ENCODE assay signal across 11 cellular contexts in the genomic region with DNA sequence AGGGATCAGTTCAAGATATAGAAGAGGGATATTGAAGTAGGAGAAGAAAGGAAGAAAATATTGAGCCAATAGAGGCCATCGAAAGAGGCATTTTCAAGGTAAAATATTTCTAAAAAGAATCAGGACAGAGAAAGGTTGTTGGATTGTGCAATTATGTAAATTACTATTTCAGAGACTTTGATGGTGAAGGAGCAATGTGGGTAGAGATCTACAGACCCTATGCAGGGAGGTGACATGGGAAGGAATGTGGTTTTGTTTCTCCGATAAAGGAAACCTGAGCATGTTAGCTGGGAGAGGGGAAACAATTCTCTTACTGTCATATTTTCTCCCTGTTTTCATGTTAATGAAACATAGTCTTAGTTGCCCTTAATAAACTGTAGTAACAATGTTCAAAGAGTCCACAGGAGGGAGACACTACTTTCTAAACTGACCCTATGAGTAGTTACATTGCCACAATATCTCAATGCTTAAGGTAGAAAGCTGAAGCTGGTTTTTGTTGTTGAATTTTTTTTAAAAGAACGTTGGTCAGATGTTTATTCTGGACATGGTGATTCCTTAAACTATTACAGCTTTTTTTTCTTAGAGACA.
DNase-seq lines count a peak whose midpoint lies in the region; ATAC-seq and TF ChIP-seq lines count a peak whose summit lies in the region.
"Had no signal": no experiment of that assay in that cellular context is flagged by ENCODE, and none has a peak within 500 bp of the region (broad histone marks: within the 10 kb centered on the region; RNA-seq: fewer than 3 reads in every experiment).

No MANE protein-coding gene starts in this region.

- no peak overlapping the region for H3K27ac Mint-ChIP-seq in nephron progenitor cell
- H3K27ac Mint-ChIP-seq: memory B cell had no signal

- no peaks in the 10 kb centered on the region for H3K36me3 Mint-ChIP-seq in nephron progenitor cell (ENCODE audit: low read depth)
- H3K36me3 Mint-ChIP-seq: memory B cell had no signal

- TF ChIP-seq CTCF in NB4 (IDR thresholded peaks at IDR 0.05; ENCODE audit: low read depth, low read length) = no peak
- peak in 5 of 7 experiments; percentile 23 to 40 (median 30) for TF ChIP-seq CTCF in body of pancreas (IDR thresholded peaks at IDR 0.05)
- peak; percentile 14 for TF ChIP-seq CTCF in nephron progenitor cell (IDR thresholded peaks at IDR 0.05)

- ATAC-seq in body of pancreas = no peak

- no peaks in the 10 kb centered on the region for H3K9me3 ChIP-seq in body of pancreas

- 53 to 64% methylated on average over 3 of the region's 3 CpGs for WGBS in body of pancreas, 2 donors

- H3K4me3 ChIP-seq in H7 (ENCODE audit: insufficient read depth, low read depth, low read length) = no peak overlapping the region
- no peak overlapping the region for H3K4me3 ChIP-seq in NB4 (ENCODE audit: low read depth, low read length)
- H3K4me3 ChIP-seq in body of pancreas = no peak overlapping the region
- H3K4me3 ChIP-seq: cardiac muscle cell, tibial nerve had no signal

- peaks cover 13% of the 10 kb centered on the region for H3K9me3 Mint-ChIP-seq in nephron progenitor cell

- no peaks in the 10 kb centered on the region for H3K4me1 ChIP-seq in body of pancreas
- H3K4me1 ChIP-seq: tibial nerve had no signal

- intact Hi-C loops in body of pancreas (cut with DNase I) = no loop called here

- H3K4me1 Mint-ChIP-seq in nephron progenitor cell = peaks cover 19% of the 10 kb centered on the region
- H3K4me1 Mint-ChIP-seq: memory B cell had no signal

- no peaks in the 10 kb centered on the region for H3K27me3 ChIP-seq in H7 (ENCODE audit: control insufficient read depth, insufficient read depth, low read length)
- H3K27me3 ChIP-seq in body of pancreas = no peaks in the 10 kb centered on the region
- H3K27me3 ChIP-seq: cardiac muscle cell, tibial nerve had no signal

- no peak overlapping the region for H3K4me3 Mint-ChIP-seq in nephron progenitor cell
- H3K4me3 Mint-ChIP-seq: memory B cell had no signal

- peaks cover 4% of the 10 kb centered on the region for H3K27me3 Mint-ChIP-seq in nephron progenitor cell (ENCODE audit: low read depth, poor library complexity)
- H3K27me3 Mint-ChIP-seq: memory B cell had no signal

- peak; percentile 14 for DNase-seq in H7
- peak; percentile 9 for DNase-seq in NB4 (ENCODE audit: low read depth)
- no peak for DNase-seq in body of pancreas
- DNase-seq in nephron progenitor cell = no peak
- DNase-seq in T-helper 1 cell = no peak
- no peak for DNase-seq in H4 (ENCODE audit: low spot score)
- no peak for DNase-seq in NCI-H226
- DNase-seq: DMS79 treated with DMSO at 0.1 percent for 48 hours had no signal

- H3K36me3 ChIP-seq in H7 (replicated peaks; ENCODE audit: control insufficient read depth, insufficient read depth, low read length) (no peaks in the 10 kb centered on the region), body of pancreas (replicated peaks in 1 of 2; ENCODE audit: insufficient read depth in 1 of 2, low read depth in 2 of 2) (no peaks in the 10 kb centered on the region)
- H3K36me3 ChIP-seq: cardiac muscle cell, tibial nerve had no signal

- no peak overlapping the region for H3K27ac ChIP-seq in body of pancreas
- H3K27ac ChIP-seq: cardiac muscle cell, tibial nerve had no signal

- TF ChIP-seq POLR2A in NB4 (IDR thresholded peaks at IDR 0.05; ENCODE audit: extremely low read depth, insufficient read length) (no peak), body of pancreas (IDR thresholded peaks at IDR 0.05) (no peak)

Comparison
In these comparisons a context has a peak if more than half of its experiments do, and no peak if none do; other contexts are left out.
1. DNase-seq: peak in H7 (single experiment) and NB4 (single experiment); none in body of pancreas (0 of 4), nephron progenitor cell (single experiment), T-helper 1 cell (0 of 5), H4 (single experiment) and NCI-H226 (single experiment).